ENCODE assay signal across 28 cellular contexts in genomic region chr6:168215121-168215808, GRCh38.
"Had no signal": no experiment of that assay in that cellular context is flagged by ENCODE, and none has a peak within 500 bp of the region (broad histone marks: within the 10 kb centered on the region; RNA-seq: fewer than 3 reads in every experiment).

No MANE protein-coding gene starts in this region.

- H3K27me3 Mint-ChIP-seq: activated CD8-positive, alpha-beta memory T cell treated with anti-CD3 and anti-CD28 coated beads, Interleukin-2, amount 10 ng/mL, durations not matched to agents 7 days and 5 days had no signal

- H3K4me1 ChIP-seq: breast epithelium, uterus had no signal

- DNase-seq: activated CD4-positive, alpha-beta T cell treated with anti-CD3 and anti-CD28 coated beads for 36 hours; activated CD4-positive, CD25-positive, alpha-beta regulatory T cell; activated CD8-positive, alpha-beta memory T cell treated with anti-CD3 and anti-CD28 coated beads, Interleukin-2, amount 10 ng/mL, durations not matched to agents 7 days and 5 days; activated CD8-positive, alpha-beta T cell treated with anti-CD3 and anti-CD28 coated beads, Interleukin-2, amount 10 ng/mL, durations not matched to agents 7 days and 5 days; activated T-cell treated with anti-CD3 and anti-CD28 coated beads, Interleukin-2, amount 50 U/mL, for 48 hours; amygdala; central memory CD4-positive, alpha-beta T cell; foreskin fibroblast; hippocampal formation; left colon; mammary epithelial cell; midbrain; naive thymus-derived CD8-positive, alpha-beta T cell; ovary; stimulated activated CD4-positive, alpha-beta T cell treated with anti-CD3 and anti-CD28 coated beads, Interleukin-12 subunit alpha, Interleukin-12 subunit beta, amount 100 ng/mL, for 4 hours; stimulated activated CD4-positive, alpha-beta T cell treated with anti-CD3 and anti-CD28 coated beads, Interleukin-4, amount 100 ng/mL, for 1 hour; substantia nigra; T-helper 2 cell; uterus had no signal

- H3K27ac ChIP-seq: breast epithelium, neutrophil, ovary, skin epidermis, uterus had no signal

- H3K36me3 Mint-ChIP-seq: activated CD8-positive, alpha-beta memory T cell treated with anti-CD3 and anti-CD28 coated beads, Interleukin-2, amount 10 ng/mL, durations not matched to agents 7 days and 5 days; naive thymus-derived CD8-positive, alpha-beta T cell; type B pancreatic cell had no signal

- H3K4me3 ChIP-seq: breast epithelium, ovary, skin epidermis, uterus had no signal

- ATAC-seq: activated CD4-positive, alpha-beta T cell treated with anti-CD3 and anti-CD28 coated beads for 36 hours; activated CD8-positive, alpha-beta memory T cell treated with anti-CD3 and anti-CD28 coated beads, Interleukin-2, amount 10 ng/mL, durations not matched to agents 7 days and 5 days; activated CD8-positive, alpha-beta T cell treated with anti-CD3 and anti-CD28 coated beads, Interleukin-2, amount 10 ng/mL, durations not matched to agents 7 days and 5 days; esophagus mucosa; naive thymus-derived CD8-positive, alpha-beta T cell; sciatic nerve had no signal

- H3K27ac Mint-ChIP-seq: activated CD4-positive, alpha-beta T cell treated with anti-CD3 and anti-CD28 coated beads for 36 hours; activated CD8-positive, alpha-beta memory T cell treated with anti-CD3 and anti-CD28 coated beads, Interleukin-2, amount 10 ng/mL, durations not matched to agents 7 days and 5 days; activated CD8-positive, alpha-beta T cell treated with anti-CD3 and anti-CD28 coated beads, Interleukin-2, amount 10 ng/mL, durations not matched to agents 7 days and 5 days; activated T-helper 2 cell treated with anti-CD3 and anti-CD28 coated beads, Interferon-gamma antibody, Interleukin-2, Interleukin-4, amounts not matched to agents 10 μg/mL and 5 μg/mL and 100 μg/mL, durations not matched to agents 14 hours and 24 hours and 36 hours; progenitor cell of endocrine pancreas; stimulated activated naive CD8-positive, alpha-beta T cell treated with anti-CD3 and anti-CD28 coated beads, Interleukin-15, Interleukin-2, amounts not matched to agents 100 ng/mL and 50 ng/mL, for 24 hours; type B pancreatic cell had no signal

- H3K4me1 Mint-ChIP-seq: activated CD4-positive, alpha-beta T cell treated with anti-CD3 and anti-CD28 coated beads for 36 hours; activated CD8-positive, alpha-beta memory T cell treated with anti-CD3 and anti-CD28 coated beads, Interleukin-2, amount 10 ng/mL, durations not matched to agents 7 days and 5 days; naive thymus-derived CD8-positive, alpha-beta T cell had no signal

- H3K9me3 ChIP-seq: breast epithelium, neutrophil, ovary, uterus had no signal

- H3K4me3 Mint-ChIP-seq: activated CD4-positive, alpha-beta T cell treated with anti-CD3 and anti-CD28 coated beads for 36 hours; activated CD8-positive, alpha-beta memory T cell treated with anti-CD3 and anti-CD28 coated beads, Interleukin-2, amount 10 ng/mL, durations not matched to agents 7 days and 5 days; activated CD8-positive, alpha-beta T cell treated with anti-CD3 and anti-CD28 coated beads, Interleukin-2, amount 10 ng/mL, durations not matched to agents 7 days and 5 days; naive thymus-derived CD8-positive, alpha-beta T cell; stimulated activated naive CD8-positive, alpha-beta T cell treated with anti-CD3 and anti-CD28 coated beads, Interleukin-15, Interleukin-2, amounts not matched to agents 100 ng/mL and 50 ng/mL, for 24 hours had no signal

- H3K27me3 ChIP-seq: breast epithelium, ovary, uterus had no signal

- H3K9me3 Mint-ChIP-seq: activated T-helper 2 cell treated with anti-CD3 and anti-CD28 coated beads, Interferon-gamma antibody, Interleukin-2, Interleukin-4, amounts not matched to agents 10 μg/mL and 5 μg/mL and 100 μg/mL, durations not matched to agents 14 hours and 24 hours and 36 hours; stimulated activated naive CD8-positive, alpha-beta T cell treated with anti-CD3 and anti-CD28 coated beads, Interleukin-15, Interleukin-2, amounts not matched to agents 100 ng/mL and 50 ng/mL, for 24 hours; type B pancreatic cell had no signal

- H3K36me3 ChIP-seq: breast epithelium, neutrophil, ovary, uterus had no signal
